ENCODE assay signal across 21 cellular contexts in the genomic region with DNA sequence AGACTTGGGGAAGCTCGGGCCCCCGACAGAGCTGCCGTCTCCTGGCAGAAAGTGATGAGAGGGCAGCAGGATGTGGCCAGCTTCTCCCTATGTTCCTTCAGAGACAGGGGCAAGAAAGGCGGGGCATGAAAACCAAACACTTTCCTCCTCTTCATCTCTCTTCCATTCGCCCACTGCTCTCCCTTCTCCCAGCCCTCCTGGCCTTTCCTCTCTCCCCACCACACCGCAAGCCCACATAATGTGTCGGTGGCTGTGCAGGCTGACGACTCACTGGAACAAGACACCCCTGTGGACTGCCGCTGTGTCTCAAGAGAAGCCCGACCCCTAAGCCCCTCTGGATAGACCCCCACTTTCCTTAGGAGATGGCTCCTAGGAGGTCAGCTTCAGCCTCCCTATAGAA. TPM values are rescaled to one million over a fixed set of nuclear protein-coding genes. Genes with fewer than 3 reads are reported as not detected.
"Had no signal": no experiment of that assay in that cellular context is flagged by ENCODE, and none has a peak within 500 bp of the region (broad histone marks: within the 10 kb centered on the region; RNA-seq: fewer than 3 reads in every experiment).

No MANE protein-coding gene starts in this region.

- H3K4me1 ChIP-seq: gastrocnemius medialis, vagina had no signal

- ATAC-seq: activated CD4-positive, alpha-beta T cell treated with anti-CD3 and anti-CD28 coated beads for 36 hours; activated CD8-positive, alpha-beta memory T cell treated with anti-CD3 and anti-CD28 coated beads, Interleukin-2, amount 10 ng/mL, durations not matched to agents 7 days and 5 days; activated CD8-positive, alpha-beta T cell treated with anti-CD3 and anti-CD28 coated beads, Interleukin-2, amount 10 ng/mL, durations not matched to agents 7 days and 5 days; body of pancreas; gastrocnemius medialis; right cardiac atrium; SK-N-SH treated with all-trans-retinoic acid at 6 μM for 48 hours had no signal

- H3K27ac Mint-ChIP-seq: activated CD4-positive, alpha-beta T cell treated with anti-CD3 and anti-CD28 coated beads for 36 hours; activated CD8-positive, alpha-beta memory T cell treated with anti-CD3 and anti-CD28 coated beads, Interleukin-2, amount 10 ng/mL, durations not matched to agents 7 days and 5 days; activated CD8-positive, alpha-beta T cell treated with anti-CD3 and anti-CD28 coated beads, Interleukin-2, amount 10 ng/mL, durations not matched to agents 7 days and 5 days; mesothelial cell of epicardium; type B pancreatic cell had no signal

- DNase-seq: activated CD4-positive, alpha-beta T cell treated with anti-CD3 and anti-CD28 coated beads for 36 hours; activated CD4-positive, CD25-positive, alpha-beta regulatory T cell; activated CD8-positive, alpha-beta memory T cell treated with anti-CD3 and anti-CD28 coated beads, Interleukin-2, amount 10 ng/mL, durations not matched to agents 7 days and 5 days; activated CD8-positive, alpha-beta T cell treated with anti-CD3 and anti-CD28 coated beads, Interleukin-2, amount 10 ng/mL, durations not matched to agents 7 days and 5 days; activated gamma-delta T cell; activated naive CD4-positive, alpha-beta T cell treated with anti-CD3 and anti-CD28 coated beads, Interleukin-2, amount 50 U/mL, for 16 hours; body of pancreas; dermis blood vessel endothelial cell; effector CD8-positive, alpha-beta T cell; gastrocnemius medialis; glutamatergic neuron; naive B cell; stimulated activated CD4-positive, alpha-beta T cell treated with anti-CD3 and anti-CD28 coated beads, Interleukin-15, amount 100 ng/mL, for 24 hours; stimulated activated CD4-positive, alpha-beta T cell treated with anti-CD3 and anti-CD28 coated beads, Interleukin-2, amount 100 ng/mL, for 24 hours; stimulated activated naive CD4-positive, alpha-beta T cell treated with Interleukin-2 at 50 U/mL for 16 hours had no signal

- H3K27me3 ChIP-seq: body of pancreas, gastrocnemius medialis, vagina had no signal

- H3K9me3 ChIP-seq: body of pancreas, gastrocnemius medialis, vagina had no signal

- H3K4me1 Mint-ChIP-seq: activated CD4-positive, alpha-beta T cell treated with anti-CD3 and anti-CD28 coated beads for 36 hours; mesothelial cell of epicardium had no signal

- H3K4me3 Mint-ChIP-seq: activated CD4-positive, alpha-beta T cell treated with anti-CD3 and anti-CD28 coated beads for 36 hours; activated CD8-positive, alpha-beta memory T cell treated with anti-CD3 and anti-CD28 coated beads, Interleukin-2, amount 10 ng/mL, durations not matched to agents 7 days and 5 days; activated CD8-positive, alpha-beta T cell treated with anti-CD3 and anti-CD28 coated beads, Interleukin-2, amount 10 ng/mL, durations not matched to agents 7 days and 5 days; mesothelial cell of epicardium; naive B cell; type B pancreatic cell had no signal

- H3K27ac ChIP-seq: body of pancreas, gastrocnemius medialis, vagina had no signal

- H3K9me3 Mint-ChIP-seq: mesothelial cell of epicardium, naive B cell, type B pancreatic cell had no signal

- H3K4me3 ChIP-seq: body of pancreas, gastrocnemius medialis, vagina had no signal

- H3K27me3 Mint-ChIP-seq: activated CD4-positive, alpha-beta T cell treated with anti-CD3 and anti-CD28 coated beads for 36 hours; activated CD8-positive, alpha-beta memory T cell treated with anti-CD3 and anti-CD28 coated beads, Interleukin-2, amount 10 ng/mL, durations not matched to agents 7 days and 5 days; naive B cell; type B pancreatic cell had no signal

RNA-seq across cellular contexts. Expression of gene LRRC4, which starts 59.3 kb away (rescaled TPM):
- total RNA-seq: activated CD8-positive, alpha-beta memory T cell treated with anti-CD3 and anti-CD28 coated beads, Interleukin-2, amount 10 ng/mL, durations not matched to agents 7 days and 5 days; T-helper 2 cell treated with Interferon-gamma antibody and Interleukin-4, amounts not matched to agents 100 ng/mL and 5 ng/mL, for 36 hours had no signal
